27 cellular contexts compared by ENCODE assay signal in the genomic region with DNA sequence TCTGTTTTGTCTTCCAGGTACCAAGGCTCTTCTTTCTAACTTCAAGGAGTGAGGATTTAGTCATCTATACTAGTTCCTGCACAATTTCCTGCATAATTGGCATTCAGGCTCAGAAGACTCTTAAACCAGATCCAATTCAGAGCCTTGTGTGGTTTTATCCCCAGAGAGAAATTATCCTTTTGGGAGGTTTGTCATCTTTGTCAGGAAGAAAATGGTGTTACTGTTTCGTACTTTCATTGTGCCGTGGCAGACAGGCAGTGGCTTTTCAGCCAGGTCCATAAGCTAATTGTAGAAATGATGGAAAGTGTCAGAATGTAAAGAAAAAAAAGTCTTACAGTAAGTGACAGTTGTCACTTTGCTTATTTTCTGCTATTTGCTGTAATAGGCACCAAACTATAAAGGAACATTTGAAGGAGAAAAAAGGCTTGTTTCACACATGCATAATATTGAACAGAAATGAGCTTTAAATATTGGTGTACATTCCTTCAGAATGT.
"Had no signal": no experiment of that assay in that cellular context is flagged by ENCODE, and none has a peak within 500 bp of the region (broad histone marks: within the 10 kb centered on the region; RNA-seq: fewer than 3 reads in every experiment).

No MANE protein-coding gene starts in this region.

- H3K4me3 ChIP-seq: pancreas, prostate gland, right atrium auricular region, right lobe of liver, sigmoid colon, stomach, thoracic aorta, thyroid gland, tibial nerve, upper lobe of left lung, vagina had no signal

- H3K27ac Mint-ChIP-seq: natural killer cell; nephron; stimulated activated effector memory CD8-positive, alpha-beta T cell treated with anti-CD3 and anti-CD28 coated beads, Interleukin-12 subunit alpha, Interleukin-12 subunit beta, amount 100 ng/mL, for 72 hours; stimulated activated naive B cell treated with anti-CD40 and anti-IgM and Interleukin-4, amounts not matched to agents 10 μg/mL and 1 μg/mL and 100 μg/mL, for 72 hours; stimulated activated naive CD8-positive, alpha-beta T cell treated with anti-CD3 and anti-CD28 coated beads, Interleukin-15, Interleukin-2, amounts not matched to agents 100 ng/mL and 50 ng/mL, for 24 hours had no signal

- H3K9me3 Mint-ChIP-seq: nephron, neural crest cell had no signal

- H3K4me1 ChIP-seq: pancreas, prostate gland, right atrium auricular region, right lobe of liver, sigmoid colon, stomach, thyroid gland, tibial nerve, upper lobe of left lung, vagina had no signal

- H3K36me3 Mint-ChIP-seq: stimulated activated effector memory CD8-positive, alpha-beta T cell treated with anti-CD3 and anti-CD28 coated beads, Interleukin-12 subunit alpha, Interleukin-12 subunit beta, amount 100 ng/mL, for 72 hours; stimulated activated naive B cell treated with anti-CD40 and anti-IgM and Interleukin-4, amounts not matched to agents 10 μg/mL and 1 μg/mL and 100 μg/mL, for 72 hours had no signal

- ATAC-seq: natural killer cell; pancreas; right lobe of liver; stimulated activated effector memory CD8-positive, alpha-beta T cell treated with anti-CD3 and anti-CD28 coated beads, Interleukin-12 subunit alpha, Interleukin-12 subunit beta, amount 100 ng/mL, for 72 hours; stimulated activated naive B cell treated with anti-CD40 and anti-IgM and Interleukin-4, amounts not matched to agents 10 μg/mL and 1 μg/mL and 100 μg/mL, for 72 hours had no signal

- H3K4me1 Mint-ChIP-seq: natural killer cell; nephron; neural crest cell; stimulated activated effector memory CD8-positive, alpha-beta T cell treated with anti-CD3 and anti-CD28 coated beads, Interleukin-12 subunit alpha, Interleukin-12 subunit beta, amount 100 ng/mL, for 72 hours; stimulated activated naive B cell treated with anti-CD40 and anti-IgM and Interleukin-4, amounts not matched to agents 10 μg/mL and 1 μg/mL and 100 μg/mL, for 72 hours had no signal

- H3K27me3 Mint-ChIP-seq: stimulated activated naive B cell treated with anti-CD40 and anti-IgM and Interleukin-4, amounts not matched to agents 10 μg/mL and 1 μg/mL and 100 μg/mL, for 72 hours; stimulated activated naive CD8-positive, alpha-beta T cell treated with anti-CD3 and anti-CD28 coated beads, Interleukin-15, Interleukin-2, amounts not matched to agents 100 ng/mL and 50 ng/mL, for 24 hours had no signal

- DNase-seq: natural killer cell; nucleus accumbens; pancreas; retina; right lobe of liver; sigmoid colon; small intestine; stimulated activated CD4-positive, alpha-beta T cell treated with anti-CD3 and anti-CD28 coated beads, Interleukin-15, amount 100 ng/mL, for 24 hours; stimulated activated CD4-positive, alpha-beta T cell treated with anti-CD3 and anti-CD28 coated beads, Interleukin-2, amount 100 ng/mL, for 24 hours; stimulated activated CD4-positive, alpha-beta T cell treated with anti-CD3 and anti-CD28 coated beads, Interleukin-2, amount 100 ng/mL, for 48 hours; stimulated activated CD4-positive, alpha-beta T cell treated with anti-CD3 and anti-CD28 coated beads, Interleukin-4, amount 100 ng/mL, for 24 hours; stimulated activated naive B cell treated with anti-CD40 and anti-IgM and Interleukin-4, amounts not matched to agents 10 μg/mL and 1 μg/mL and 100 μg/mL, for 72 hours; stimulated activated naive CD4-positive, alpha-beta T cell treated with Interleukin-2 at 50 U/mL for 16 hours; stomach; thyroid gland; trophoblast cell; upper lobe of left lung had no signal

- H3K27ac ChIP-seq: neutrophil, pancreas, prostate gland, right atrium auricular region, right lobe of liver, sigmoid colon, stomach, thoracic aorta, thyroid gland, tibial nerve, upper lobe of left lung, vagina had no signal

- H3K27me3 ChIP-seq: neutrophil, pancreas, right atrium auricular region, right lobe of liver, sigmoid colon, stomach, thyroid gland, tibial nerve, upper lobe of left lung, vagina had no signal

- H3K4me3 Mint-ChIP-seq: natural killer cell; nephron; neural crest cell; stimulated activated effector memory CD8-positive, alpha-beta T cell treated with anti-CD3 and anti-CD28 coated beads, Interleukin-12 subunit alpha, Interleukin-12 subunit beta, amount 100 ng/mL, for 72 hours; stimulated activated naive B cell treated with anti-CD40 and anti-IgM and Interleukin-4, amounts not matched to agents 10 μg/mL and 1 μg/mL and 100 μg/mL, for 72 hours; stimulated activated naive CD8-positive, alpha-beta T cell treated with anti-CD3 and anti-CD28 coated beads, Interleukin-15, Interleukin-2, amounts not matched to agents 100 ng/mL and 50 ng/mL, for 24 hours had no signal

- H3K36me3 ChIP-seq: neutrophil, pancreas, prostate gland, right atrium auricular region, right lobe of liver, sigmoid colon, stomach, thoracic aorta, thyroid gland, tibial nerve, upper lobe of left lung, vagina had no signal

- H3K9me3 ChIP-seq: neutrophil, pancreas, prostate gland, right atrium auricular region, right lobe of liver, sigmoid colon, stomach, thoracic aorta, thyroid gland, tibial nerve, upper lobe of left lung, vagina had no signal
